Comparison of ENCODE assay signal across 9 cellular contexts in genomic region chr13:24149306-24150032, GRCh38. TPM values are rescaled to one million over a fixed set of nuclear protein-coding genes. Genes with fewer than 3 reads are reported as not detected.
DNase-seq lines count a peak whose midpoint lies in the region; ATAC-seq lines count a peak whose summit lies in the region.
"Had no signal": no experiment of that assay in that cellular context is flagged by ENCODE, and none has a peak within 500 bp of the region (broad histone marks: within the 10 kb centered on the region; RNA-seq: fewer than 3 reads in every experiment).

No MANE protein-coding gene starts in this region.

- H3K9me3 ChIP-seq in mesodermal cell (ENCODE audit: control insufficient read depth, low read length): no peaks in the 10 kb centered on the region

- no peak overlapping the region for H3K4me3 Mint-ChIP-seq in activated CD4-positive, alpha-beta T cell treated with anti-CD3 and anti-CD28 coated beads for 36 hours

- peaks cover 41% of the 10 kb centered on the region for H3K4me1 ChIP-seq in mesodermal cell (ENCODE audit: control insufficient read depth, insufficient read depth, low read length, poor library complexity, severe bottlenecking)
- H3K4me1 ChIP-seq in urinary bladder (ENCODE audit: insufficient read depth): peaks cover 1% of the 10 kb centered on the region

- 84 to 87% methylated on average over 11 to 12 of the region's 13 CpGs for WGBS in mesodermal cell (ENCODE audit: insufficient coverage in 2 of 2), 2 experiments
- 90% methylated on average over 13 of the region's 13 CpGs for WGBS in urinary bladder

- intact Hi-C loops in activated CD4-positive, alpha-beta T cell treated with anti-CD3 and anti-CD28 coated beads for 36 hours (cut with DNase I, micrococcal nuclease): no loop called here

- H3K27ac Mint-ChIP-seq in activated CD4-positive, alpha-beta T cell treated with anti-CD3 and anti-CD28 coated beads for 36 hours: no peak overlapping the region

- H3K36me3 Mint-ChIP-seq in activated CD4-positive, alpha-beta T cell treated with anti-CD3 and anti-CD28 coated beads for 36 hours (ENCODE audit: low read depth): no peaks in the 10 kb centered on the region

- H3K27ac ChIP-seq in caudate nucleus (ENCODE audit: low read depth, low read length) (peak overlapping the region; percentile 41), mesodermal cell (ENCODE audit: low read depth, low read length, severe bottlenecking) (peak overlapping the region; percentile 98), urinary bladder (ENCODE audit: low read depth) (peak overlapping the region; percentile 39)

- H3K4me1 Mint-ChIP-seq in activated CD4-positive, alpha-beta T cell treated with anti-CD3 and anti-CD28 coated beads for 36 hours: no peaks in the 10 kb centered on the region

- DNase-seq in LHCN-M2 (ENCODE audit: low read depth) (peak; percentile 79), caudate nucleus (lab: John Stamatoyannopoulos, UW) (peak in 1 of 61 donors; percentile 14), occipital lobe (lab: John Stamatoyannopoulos, UW) (no peak)
- no peak for DNase-seq in activated CD4-positive, alpha-beta T cell treated with anti-CD3 and anti-CD28 coated beads for 36 hours
- DNase-seq: activated CD8-positive, alpha-beta memory T cell treated with anti-CD3 and anti-CD28 coated beads, Interleukin-2, amount 50 U/mL, for 4 hours; NCI-H1436 had no signal

- no peaks in the 10 kb centered on the region for H3K9me3 Mint-ChIP-seq in activated CD4-positive, alpha-beta T cell treated with anti-CD3 and anti-CD28 coated beads for 36 hours (ENCODE audit: low read depth)

- CTCF ChIA-PET in activated CD4-positive, alpha-beta T cell treated with anti-CD3 and anti-CD28 coated beads for 36 hours (lab: Charles Lee): no interaction called here

- H3K27me3 Mint-ChIP-seq in activated CD4-positive, alpha-beta T cell treated with anti-CD3 and anti-CD28 coated beads for 36 hours: peaks cover 8% of the 10 kb centered on the region

- H3K4me3 ChIP-seq in mesodermal cell (ENCODE audit: extremely low read depth, insufficient read depth, low read length, poor library complexity, severe bottlenecking) (no peak overlapping the region), urinary bladder (ENCODE audit: low read depth, low read length) (no peak overlapping the region)

- POLR2A ChIA-PET in activated CD4-positive, alpha-beta T cell treated with anti-CD3 and anti-CD28 coated beads for 36 hours (lab: Charles Lee): no interaction called here

- ATAC-seq in GM21786 (IDR thresholded peaks at IDR 0.05; ENCODE audit: unreplicated experiment): no peak
- ATAC-seq in activated CD4-positive, alpha-beta T cell treated with anti-CD3 and anti-CD28 coated beads for 36 hours: no peak

- H3K36me3 ChIP-seq in mesodermal cell (ENCODE audit: control insufficient read depth, insufficient read depth, low read length) (no peaks in the 10 kb centered on the region), urinary bladder (ENCODE audit: insufficient read depth) (no peaks in the 10 kb centered on the region)

RNA-seq across cellular contexts. Expression of gene SPATA13, which starts 11.1 kb away (rescaled TPM):
- total RNA-seq in LHCN-M2 (2014; rRNA removed): 9.4 and 12.1 TPM in 2 replicates
- polyA plus RNA-seq in LHCN-M2 (2012): 2.4 TPM
- polyA plus RNA-seq in mesodermal cell (2013, experiment 1 of 2): 15.3 TPM
- polyA plus RNA-seq in mesodermal cell (2013, experiment 2 of 2): 14.3 TPM
- 13.6 TPM for total RNA-seq in urinary bladder
- 5.8 TPM for polyA plus RNA-seq in urinary bladder
- total RNA-seq in activated CD4-positive, alpha-beta T cell treated with anti-CD3 and anti-CD28 coated beads for 36 hours: 10 to 100 TPM; 47.6 to 51.5 TPM
- 20.0 TPM for total RNA-seq in occipital lobe

Comparison
In these comparisons a context has a peak if more than half of its experiments do, and no peak if none do; other contexts are left out.
1. H3K27ac ChIP-seq: peak in every context shown above with its lines; median percentile 98 in mesodermal cell; 41 in caudate nucleus; 39 in urinary bladder.